9 cellular contexts compared by ENCODE assay signal in the genomic region with DNA sequence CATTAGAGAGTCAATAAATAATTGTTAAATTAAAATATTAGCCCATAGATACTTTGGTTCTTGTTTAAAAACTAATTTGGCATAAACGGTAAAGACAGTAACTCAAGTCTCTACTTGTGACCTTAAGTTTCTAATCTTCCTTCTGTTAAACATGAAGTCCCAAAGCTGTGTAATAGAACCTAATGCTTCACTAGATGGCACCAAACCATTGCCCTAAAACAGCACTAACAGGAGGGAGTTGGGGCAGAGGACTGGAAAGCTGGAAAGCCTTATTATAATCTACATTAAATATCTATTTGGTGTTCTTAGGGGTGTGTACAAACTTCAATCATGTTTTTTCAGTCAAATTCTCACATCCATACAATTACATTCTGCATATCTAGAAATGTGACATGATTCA.
DNase-seq lines count a peak whose midpoint lies in the region; ATAC-seq and TF ChIP-seq lines count a peak whose summit lies in the region.
"Had no signal": no experiment of that assay in that cellular context is flagged by ENCODE, and none has a peak within 500 bp of the region (broad histone marks: within the 10 kb centered on the region; RNA-seq: fewer than 3 reads in every experiment).

No MANE protein-coding gene starts in this region.

- H3K4me2 ChIP-seq in Loucy (ENCODE audit: low read depth, low read length, poor library complexity, severe bottlenecking), result no peak overlapping the region
- H3K4me2 ChIP-seq: KMS-11 had no signal

- peak; percentile 6 for DNase-seq in SKM-1 treated with dmso at 0.1 percent for 144 hours (lab: John Stamatoyannopoulos, UW; ENCODE audit: unreplicated experiment)
- peak; percentile 47 for DNase-seq in iPS-NIHi7 (ENCODE audit: extremely low spot score)
- DNase-seq in NCI-H2196 treated with DMSO at 0.1 percent for 48 hours (lab: John Stamatoyannopoulos, UW; ENCODE audit: unreplicated experiment), result no peak
- DNase-seq in CD1c-positive myeloid dendritic cell (ENCODE audit: extremely low spot score), result no peak

- no peaks in the 10 kb centered on the region for H3K9me3 ChIP-seq in Loucy (ENCODE audit: insufficient read depth, low read depth, low read length)

- H3K9ac ChIP-seq in Loucy (ENCODE audit: low read depth, low read length, poor library complexity, severe bottlenecking), result no peak overlapping the region
- H3K9ac ChIP-seq: KMS-11 had no signal

- peak; percentile 33 for TF ChIP-seq CTCF in GM12873 (IDR thresholded peaks at IDR 0.05; ENCODE audit: insufficient read depth, low read depth, low read length, missing control alignments)
- TF ChIP-seq CTCF in Loucy (conservative IDR thresholded peaks at IDR 0.05; ENCODE audit: low read length), result peak; percentile 87

- no peaks in the 10 kb centered on the region for H3K36me3 ChIP-seq in Loucy (ENCODE audit: insufficient read depth, low read length)

- no peaks in the 10 kb centered on the region for H4K20me1 ChIP-seq in Loucy (ENCODE audit: insufficient read depth, low read length, poor library complexity, severe bottlenecking)

- H3K27me3 ChIP-seq in Loucy (ENCODE audit: insufficient read depth, low read length, poor library complexity, severe bottlenecking), result no peaks in the 10 kb centered on the region

- no peak overlapping the region for H3K4me3 ChIP-seq in Loucy (ENCODE audit: low read length, poor library complexity, severe bottlenecking)

- no peaks in the 10 kb centered on the region for H3K9me2 ChIP-seq in Loucy (replicated peaks; ENCODE audit: low read depth, low read length)

- H3K79me2 ChIP-seq in Loucy (ENCODE audit: insufficient read depth, low read length), result no peaks in the 10 kb centered on the region

- H2AFZ ChIP-seq in Loucy (ENCODE audit: low read length), result no peak overlapping the region

- no peaks in the 10 kb centered on the region for H3F3A ChIP-seq in Loucy (ENCODE audit: low read depth)

- no peak for ATAC-seq in HG03097 (IDR thresholded peaks at IDR 0.05; ENCODE audit: low FRiP score, unreplicated experiment)
- no peak for ATAC-seq in GM21619 (IDR thresholded peaks at IDR 0.05; ENCODE audit: unreplicated experiment)

- no peaks in the 10 kb centered on the region for H3K4me1 ChIP-seq in Loucy (ENCODE audit: insufficient read depth, low read length, poor library complexity, severe bottlenecking)

Comparison
In these comparisons a context has a peak if more than half of its experiments do, and no peak if none do; other contexts are left out.
1. DNase-seq: peak in SKM-1 treated with dmso at 0.1 percent for 144 hours (single experiment) and iPS-NIHi7 (single experiment); none in NCI-H2196 treated with DMSO at 0.1 percent for 48 hours (single experiment) and CD1c-positive myeloid dendritic cell (single experiment).